19 cellular contexts compared by ENCODE assay signal in the genomic region with DNA sequence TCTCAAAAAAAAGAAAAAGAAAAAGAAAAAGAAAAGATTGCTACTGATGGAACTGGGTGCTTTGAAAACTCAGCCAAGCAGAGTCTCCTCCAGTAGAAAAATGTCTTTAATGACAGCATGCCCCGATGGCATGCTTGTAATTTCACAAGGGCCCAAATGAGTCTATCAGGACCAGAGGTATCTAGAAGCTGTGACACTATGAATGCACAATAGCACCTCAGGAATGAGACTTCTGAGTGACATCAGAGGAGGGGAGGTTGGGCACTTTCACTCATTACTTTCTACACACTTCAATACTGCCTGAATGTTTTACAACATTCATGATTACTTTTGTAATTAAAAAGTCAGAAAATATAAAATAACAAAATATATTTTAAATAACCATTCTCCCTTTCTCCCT.
"Had no signal": no experiment of that assay in that cellular context is flagged by ENCODE, and none has a peak within 500 bp of the region (broad histone marks: within the 10 kb centered on the region; RNA-seq: fewer than 3 reads in every experiment).

No MANE protein-coding gene starts in this region.

- H3K27ac Mint-ChIP-seq: activated CD4-positive, alpha-beta T cell treated with anti-CD3 and anti-CD28 coated beads, Interleukin-2, amount 10 ng/mL, durations not matched to agents 24 days and 14 days; memory B cell; progenitor cell of endocrine pancreas had no signal

- H3K27me3 Mint-ChIP-seq: activated B cell treated with CpG ODN at 0.5 μM for 24 hours; activated CD4-positive, alpha-beta T cell treated with anti-CD3 and anti-CD28 coated beads, Interleukin-2, amount 10 ng/mL, durations not matched to agents 24 days and 14 days; central memory CD8-positive, alpha-beta T cell; memory B cell; progenitor cell of endocrine pancreas had no signal

- DNase-seq: activated B cell treated with CpG ODN at 0.5 μM for 24 hours; activated CD4-positive, alpha-beta T cell treated with anti-CD3 and anti-CD28 coated beads, Interleukin-2, amount 10 ng/mL, durations not matched to agents 24 days and 14 days; activated naive CD4-positive, alpha-beta T cell treated with anti-CD3 and anti-CD28 coated beads, Interleukin-2, amount 50 U/mL, for 16 hours; activated T-cell treated with anti-CD3 and anti-CD28 coated beads for 4 hours; amniotic stem cell; brain microvascular endothelial cell; cortex of kidney; effector CD8-positive, alpha-beta T cell; esophagus squamous epithelium; hypothalamus; left ventricle myocardium superior; nucleus accumbens; stimulated activated CD4-positive, alpha-beta T cell treated with anti-CD3 and anti-CD28 coated beads, Interleukin-4, amount 100 ng/mL, for 4 hours; stimulated activated CD8-positive, alpha-beta memory T cell treated with anti-CD3 and anti-CD28 coated beads, Interleukin-4, amount 100 ng/mL, for 48 hours; SW 1271 had no signal

- H3K9me3 Mint-ChIP-seq: activated B cell treated with CpG ODN at 0.5 μM for 24 hours; activated CD4-positive, alpha-beta T cell treated with anti-CD3 and anti-CD28 coated beads, Interleukin-2, amount 10 ng/mL, durations not matched to agents 24 days and 14 days; central memory CD8-positive, alpha-beta T cell; memory B cell; natural killer cell treated with Interleukin-12 subunit alpha and Interleukin-12 subunit beta and Interleukin-15 and Interleukin-18, amount 100 ng/mL, for 72 hours had no signal

- H3K36me3 Mint-ChIP-seq: memory B cell; natural killer cell treated with Interleukin-12 subunit alpha and Interleukin-12 subunit beta and Interleukin-15 and Interleukin-18, amount 100 ng/mL, for 72 hours had no signal

- H3K4me3 Mint-ChIP-seq: activated CD4-positive, alpha-beta T cell treated with anti-CD3 and anti-CD28 coated beads, Interleukin-2, amount 10 ng/mL, durations not matched to agents 24 days and 14 days; central memory CD8-positive, alpha-beta T cell; memory B cell; natural killer cell treated with Interleukin-12 subunit alpha and Interleukin-12 subunit beta and Interleukin-15 and Interleukin-18, amount 100 ng/mL, for 72 hours had no signal

- ATAC-seq: left ventricle myocardium superior; natural killer cell treated with Interleukin-12 subunit alpha and Interleukin-12 subunit beta and Interleukin-15 and Interleukin-18, amount 100 ng/mL, for 72 hours had no signal

- H3K4me1 Mint-ChIP-seq: central memory CD8-positive, alpha-beta T cell; memory B cell had no signal
